ENCODE assay signal across 28 cellular contexts in genomic region chr16:57464523-57464922, GRCh38. TPM values are rescaled to one million over a fixed set of nuclear protein-coding genes. Genes with fewer than 3 reads are reported as not detected.
A peak's percentile ranks its signal among the peaks of the same experiment; 100 is the strongest.
DNase-seq lines count a peak whose midpoint lies in the region; ATAC-seq and TF ChIP-seq lines count a peak whose summit lies in the region.
"Had no signal": no experiment of that assay in that cellular context is flagged by ENCODE, and none has a peak within 500 bp of the region (broad histone marks: within the 10 kb centered on the region; RNA-seq: fewer than 3 reads in every experiment).

No MANE protein-coding gene starts in this region.

- no peak for DNase-seq in CD4-positive, alpha-beta T cell
- DNase-seq in DND-41 (no peak), smooth muscle cell (lab: John Stamatoyannopoulos, UW; ENCODE audit: unreplicated experiment) (no peak), KG1 (lab: John Stamatoyannopoulos, UW) (no peak), pons (ENCODE audit: low spot score) (no peak)
- no peak for DNase-seq in activated naive CD8-positive, alpha-beta T cell treated with anti-CD3 and anti-CD28 coated beads, Interleukin-2, amount 50 U/mL, for 24 hours
- no peak for DNase-seq in naive thymus-derived CD8-positive, alpha-beta T cell
- DNase-seq: activated CD4-positive, alpha-beta T cell treated with anti-CD3 and anti-CD28 coated beads for 4 hours; activated gamma-delta T cell treated with Interleukin-2 at 50 U/mL for 16 hours; Caco-2; DMS79 treated with DMSO at 0.1 percent for 48 hours; effector CD4-positive, alpha-beta T cell; foreskin melanocyte; immature natural killer cell; left ventricle myocardium inferior; NCI-H1092; NCI-H2029; stimulated activated naive CD4-positive, alpha-beta T cell treated with Interleukin-2 at 50 U/mL for 16 hours; thyroid gland had no signal

- peaks cover 6% of the 10 kb centered on the region for H3F3A ChIP-seq in smooth muscle cell (ENCODE audit: low read depth)

- H4K20me1 ChIP-seq in DND-41 (ENCODE audit: insufficient read depth, low read length) (peaks cover 3% of the 10 kb centered on the region; the same call in 1 of the 2 replicates), smooth muscle cell (ENCODE audit: low read depth) (peaks cover 46% of the 10 kb centered on the region)

- H3K9me3 ChIP-seq in CD4-positive, alpha-beta T cell (ENCODE audit: control insufficient read depth, low read length): no peaks in the 10 kb centered on the region
- H3K9me3 ChIP-seq in DND-41 (ENCODE audit: insufficient read depth, low read length, severe bottlenecking) (no peaks in the 10 kb centered on the region), smooth muscle cell (replicated peaks; ENCODE audit: low read depth) (no peaks in the 10 kb centered on the region)
- H3K9me3 ChIP-seq: Caco-2, left ventricle myocardium inferior, neutrophil, thyroid gland had no signal

- ATAC-seq in CD4-positive, alpha-beta T cell (ENCODE audit: poor library complexity): no peak
- ATAC-seq in DND-41 (ENCODE audit: insufficient read depth, low read depth): no peak
- ATAC-seq in activated naive CD8-positive, alpha-beta T cell treated with anti-CD3 and anti-CD28 coated beads, Interleukin-2, amount 50 U/mL, for 24 hours: no peak
- no peak for ATAC-seq in naive thymus-derived CD8-positive, alpha-beta T cell
- ATAC-seq: esophagus mucosa, GM12878 had no signal

- no peak overlapping the region for H3K27ac ChIP-seq in CD4-positive, alpha-beta T cell (ENCODE audit: low read depth, low read length)
- no peak overlapping the region for H3K27ac ChIP-seq in DND-41 (ENCODE audit: low read length)
- no peak overlapping the region for H3K27ac ChIP-seq in smooth muscle cell (ENCODE audit: low read depth)
- H3K27ac ChIP-seq: left ventricle myocardium inferior, neutrophil, skin epidermis, thyroid gland had no signal

- CTCF ChIA-PET in CD4-positive, alpha-beta T cell (lab: Charles Lee): no interaction called here

- H3K4me3 Mint-ChIP-seq in CD4-positive, alpha-beta T cell: peak overlapping the region; percentile 100
- peak overlapping the region; percentile 99 for H3K4me3 Mint-ChIP-seq in activated naive CD8-positive, alpha-beta T cell treated with anti-CD3 and anti-CD28 coated beads, Interleukin-2, amount 50 U/mL, for 24 hours
- H3K4me3 Mint-ChIP-seq in naive thymus-derived CD8-positive, alpha-beta T cell: peak overlapping the region in 9 of 10 donors; percentile 25 to 100 (median 97)

- H3K27me3 Mint-ChIP-seq in CD4-positive, alpha-beta T cell: no peaks in the 10 kb centered on the region
- no peaks in the 10 kb centered on the region for H3K27me3 Mint-ChIP-seq in activated naive CD8-positive, alpha-beta T cell treated with anti-CD3 and anti-CD28 coated beads, Interleukin-2, amount 50 U/mL, for 24 hours
- H3K27me3 Mint-ChIP-seq in naive thymus-derived CD8-positive, alpha-beta T cell: no peaks in the 10 kb centered on the region

- TF ChIP-seq CTCF in CD4-positive, alpha-beta T cell (IDR thresholded peaks at IDR 0.05): no peak
- TF ChIP-seq CTCF in DND-41 (IDR thresholded peaks at IDR 0.05; ENCODE audit: borderline replicate concordance, extremely low read depth, low read length, poor library complexity, severe bottlenecking) (no peak), smooth muscle cell (IDR thresholded peaks at IDR 0.05; ENCODE audit: borderline replicate concordance, insufficient read depth, poor library complexity, severe bottlenecking) (no peak)

- 94% methylated on average over 2 of the region's 2 CpGs for WGBS in smooth muscle cell (ENCODE audit: low lambda C conversion rate)

- H3K36me3 ChIP-seq in DND-41 (ENCODE audit: insufficient read depth, low read length): peaks cover 74% of the 10 kb centered on the region
- H3K36me3 ChIP-seq in smooth muscle cell (ENCODE audit: low read depth): peaks cover 5% of the 10 kb centered on the region

- H3K79me2 ChIP-seq in DND-41 (ENCODE audit: insufficient read depth, low read length): peaks cover 30% of the 10 kb centered on the region
- peaks cover 48% of the 10 kb centered on the region for H3K79me2 ChIP-seq in smooth muscle cell (ENCODE audit: low read depth)

- H2AFZ ChIP-seq in DND-41 (ENCODE audit: low read depth, low read length): no peak overlapping the region
- no peak overlapping the region for H2AFZ ChIP-seq in smooth muscle cell (ENCODE audit: low read depth)

- H3K36me3 Mint-ChIP-seq in CD4-positive, alpha-beta T cell (ENCODE audit: low read depth): peaks cover 85% of the 10 kb centered on the region
- peaks cover 30% of the 10 kb centered on the region for H3K36me3 Mint-ChIP-seq in activated naive CD8-positive, alpha-beta T cell treated with anti-CD3 and anti-CD28 coated beads, Interleukin-2, amount 50 U/mL, for 24 hours (ENCODE audit: low read depth)
- peaks cover 0 to 76% (median 5%) of the 10 kb centered on the region in 3 donors for H3K36me3 Mint-ChIP-seq in naive thymus-derived CD8-positive, alpha-beta T cell

- H3K4me1 Mint-ChIP-seq in CD4-positive, alpha-beta T cell (ENCODE audit: low read depth): peaks cover 43% of the 10 kb centered on the region
- H3K4me1 Mint-ChIP-seq in activated naive CD8-positive, alpha-beta T cell treated with anti-CD3 and anti-CD28 coated beads, Interleukin-2, amount 50 U/mL, for 24 hours: peaks cover 25% of the 10 kb centered on the region
- H3K4me1 Mint-ChIP-seq in naive thymus-derived CD8-positive, alpha-beta T cell: peaks cover 20 to 48% (median 37%) of the 10 kb centered on the region in 4 donors

- intact Hi-C loops in CD4-positive, alpha-beta T cell (cut with DNase I, micrococcal nuclease): loop anchor here in 1 of 2 experiments (5.0 to 10.0 kb wide), 4 partner anchors 162 to 530 kb away; partner anchors contain the start of genes HERPUD1, PSME3IP1 and RSPRY1

- H3K4me3 ChIP-seq in DND-41 (ENCODE audit: low read depth in 1 of 2, low read length in 2 of 2) (no peak overlapping the region), smooth muscle cell (no peak overlapping the region)
- H3K4me3 ChIP-seq: skin epidermis, thyroid gland had no signal

- no peak overlapping the region for H3K9ac ChIP-seq in DND-41 (ENCODE audit: low read depth, low read length)
- no peak overlapping the region for H3K9ac ChIP-seq in smooth muscle cell (ENCODE audit: low read depth)

- POLR2A ChIA-PET in CD4-positive, alpha-beta T cell (lab: Charles Lee): interaction anchor here (1.2 to 2.3 kb wide), 3 partner anchors 17 to 185 kb away, joined by 3 to 12 read pairs (median 3); partner anchors contain the start of genes CIAPIN1 and COQ9
- POLR2A ChIA-PET in naive thymus-derived CD8-positive, alpha-beta T cell (lab: Charles Lee): interaction anchor here (0.6 to 1.4 kb wide), 6 partner anchors 10 to 62 kb away, joined by 3 to 5 read pairs (median 3); partner anchors contain the start of gene COQ9

- peak overlapping the region; percentile 92 for H3K27ac Mint-ChIP-seq in CD4-positive, alpha-beta T cell
- peak overlapping the region; percentile 61 for H3K27ac Mint-ChIP-seq in activated naive CD8-positive, alpha-beta T cell treated with anti-CD3 and anti-CD28 coated beads, Interleukin-2, amount 50 U/mL, for 24 hours
- H3K27ac Mint-ChIP-seq in naive thymus-derived CD8-positive, alpha-beta T cell: peak overlapping the region in 8 of 10 donors; percentile 39 to 100 (median 68)

- no peaks in the 10 kb centered on the region for H3K27me3 ChIP-seq in CD4-positive, alpha-beta T cell (ENCODE audit: control insufficient read depth, insufficient read depth, low read length)
- H3K27me3 ChIP-seq in DND-41 (ENCODE audit: insufficient read depth, low read length, poor library complexity) (no peaks in the 10 kb centered on the region), smooth muscle cell (ENCODE audit: low read depth) (no peaks in the 10 kb centered on the region)
- H3K27me3 ChIP-seq: neutrophil, thyroid gland had no signal

- H3K4me1 ChIP-seq in DND-41 (ENCODE audit: insufficient read depth, low read length) (peaks cover 23% of the 10 kb centered on the region), smooth muscle cell (ENCODE audit: low read depth) (peaks cover 7% of the 10 kb centered on the region)

- no peaks in the 10 kb centered on the region for H3K9me3 Mint-ChIP-seq in CD4-positive, alpha-beta T cell
- no peaks in the 10 kb centered on the region for H3K9me3 Mint-ChIP-seq in activated naive CD8-positive, alpha-beta T cell treated with anti-CD3 and anti-CD28 coated beads, Interleukin-2, amount 50 U/mL, for 24 hours
- H3K9me3 Mint-ChIP-seq in naive thymus-derived CD8-positive, alpha-beta T cell: no peaks in the 10 kb centered on the region
- H3K9me3 Mint-ChIP-seq: immature natural killer cell had no signal

- H3K4me2 ChIP-seq in DND-41 (ENCODE audit: insufficient read depth, low read length) (peak overlapping the region; percentile 98), smooth muscle cell (no peak overlapping the region)

RNA-seq across cellular contexts. Expression of gene POLR2C, which starts 2.0 kb away (rescaled TPM):
- 100 to 1,000 TPM; 124 to 125 TPM for total RNA-seq in CD4-positive, alpha-beta T cell
- 100 to 1,000 TPM; 103 to 104 TPM for total RNA-seq in naive thymus-derived CD8-positive, alpha-beta T cell
- polyA plus RNA-seq in naive thymus-derived CD8-positive, alpha-beta T cell: 10 to 100 TPM; 46.7 to 48.6 (median 47.4) TPM
- total RNA-seq in smooth muscle cell: 60.9 and 90.0 TPM in 2 replicates
- 58.0 and 67.3 TPM in 2 replicates for polyA plus RNA-seq in smooth muscle cell

RNA-seq across cellular contexts. Expression of gene COQ9, which starts 17.2 kb away (rescaled TPM):
- total RNA-seq in CD4-positive, alpha-beta T cell: 1 to 10 TPM; 7.0 to 7.6 TPM
- total RNA-seq in naive thymus-derived CD8-positive, alpha-beta T cell: 10 to 100 TPM; 35.8 to 38.3 TPM
- polyA plus RNA-seq in naive thymus-derived CD8-positive, alpha-beta T cell: 10 to 100 TPM; 22.8 to 59.0 (median 29.7) TPM
- total RNA-seq in smooth muscle cell: 34.7 and 38.1 TPM in 2 replicates
- polyA plus RNA-seq in smooth muscle cell: 59.7 and 62.1 TPM in 2 replicates

RNA-seq across cellular contexts. Expression of gene CIAPIN1, which starts 17.3 kb away (rescaled TPM):
- total RNA-seq in CD4-positive, alpha-beta T cell: 10 to 100 TPM; 27.8 to 28.0 TPM
- 10 to 100 TPM; 37.2 to 44.3 TPM for total RNA-seq in naive thymus-derived CD8-positive, alpha-beta T cell
- 100 to 1,000 TPM in 2 of 3 donors, 10 to 100 TPM in 1; 81.1 to 143 (median 108) TPM for polyA plus RNA-seq in naive thymus-derived CD8-positive, alpha-beta T cell
- 36.6 and 39.5 TPM in 2 replicates for total RNA-seq in smooth muscle cell
- polyA plus RNA-seq in smooth muscle cell: 58.1 and 67.4 TPM in 2 replicates

RNA-seq across cellular contexts. Expression of gene DOK4, which starts 21.8 kb away (rescaled TPM):
- total RNA-seq in CD4-positive, alpha-beta T cell: 1 to 10 TPM; 2.4 to 2.9 TPM
- 1 to 10 TPM; 3.9 to 4.8 TPM for total RNA-seq in naive thymus-derived CD8-positive, alpha-beta T cell
- 1 to 10 TPM; 1.8 to 4.7 (median 3.1) TPM for polyA plus RNA-seq in naive thymus-derived CD8-positive, alpha-beta T cell
- 36.5 and 43.5 TPM in 2 replicates for total RNA-seq in smooth muscle cell
- 73.6 and 95.6 TPM in 2 replicates for polyA plus RNA-seq in smooth muscle cell

RNA-seq across cellular contexts. Expression of gene CCL17, which starts 60.0 kb away (rescaled TPM):
- not detected for total RNA-seq in CD4-positive, alpha-beta T cell
- total RNA-seq in naive thymus-derived CD8-positive, alpha-beta T cell: not detected
- not detected for polyA plus RNA-seq in naive thymus-derived CD8-positive, alpha-beta T cell
- total RNA-seq in smooth muscle cell: not detected in 2 replicates
- not detected in 2 replicates for polyA plus RNA-seq in smooth muscle cell
- total RNA-seq: Caco-2, chondrocyte, left ventricle myocardium inferior, LHCN-M2, mononuclear cell, OCI-LY7, thyroid gland had no signal
- polyA plus RNA-seq: aorta, immature natural killer cell had no signal
